Comparison of ENCODE assay signal across 8 cellular contexts in genomic region chr15:99450896-99451358, GRCh38.
DNase-seq lines count a peak whose midpoint lies in the region; TF ChIP-seq lines count a peak whose summit lies in the region.

No MANE protein-coding gene starts in this region.

- H3K4me1 ChIP-seq in BE2C: no peaks in the 10 kb centered on the region
- peaks cover 0 to 40% of the 10 kb centered on the region in 2 donors for H3K4me1 ChIP-seq in esophagus (ENCODE audit: control insufficient read depth in 2 of 2, insufficient read depth in 2 of 2, low read length in 1 of 2)

- H3K27me3 ChIP-seq in BE2C (no peaks in the 10 kb centered on the region), esophagus (ENCODE audit: control insufficient read depth in 1 of 2, insufficient read depth in 2 of 2, low read length in 2 of 2) (no peaks in the 10 kb centered on the region)

- H3K36me3 ChIP-seq in BE2C: no peaks in the 10 kb centered on the region
- no peaks in the 10 kb centered on the region for H3K36me3 ChIP-seq in esophagus (ENCODE audit: control insufficient read depth in 2 of 2, insufficient read depth in 2 of 2, low read length in 1 of 2)

- 29 to 31% methylated on average over 14 of the region's 14 CpGs for WGBS in esophagus, 2 donors

- DNase-seq in BE2C: peak; percentile 48
- DNase-seq in HT-29 (ENCODE audit: low spot score): peak; percentile 77
- DNase-seq in activated CD8-positive, alpha-beta memory T cell treated with anti-CD3 and anti-CD28 coated beads for 4 hours (ENCODE audit: low read depth in 2 of 2): peak; percentile 16 to 41
- DNase-seq in renal cortical epithelial cell (ENCODE audit: low read depth): peak; percentile 25
- no peak for DNase-seq in ACHN
- DNase-seq in NCI-H1092 (lab: John Stamatoyannopoulos, UW): no peak
- DNase-seq in AG08396 (ENCODE audit: low spot score): no peak

- TF ChIP-seq CTCF in BE2C (IDR thresholded peaks at IDR 0.05; ENCODE audit: low read depth, low read length): no peak

- no peak overlapping the region for H3K4me3 ChIP-seq in BE2C (ENCODE audit: low read depth, low read length)
- H3K4me3 ChIP-seq in esophagus (ENCODE audit: low read depth in 1 of 2, low read length in 2 of 2): no peak overlapping the region

- H3K9me3 ChIP-seq in BE2C: no peaks in the 10 kb centered on the region
- H3K9me3 ChIP-seq in esophagus (ENCODE audit: control insufficient read depth in 2 of 2, insufficient read depth in 1 of 2, low read depth in 1 of 2, low read length in 1 of 2): no peaks in the 10 kb centered on the region

- peak overlapping the region; percentile 44 to 79 for H3K27ac ChIP-seq in esophagus (ENCODE audit: low read depth in 2 of 2, low read length in 1 of 2)

- in situ Hi-C loops in ACHN (cut with HindIII; ENCODE audit: low pct_ligation_motif_present, low pct_unique_long_range_greater_than_20kb, low sequenced_read_pairs): no loop called here

Comparison
In these comparisons a context has a peak if more than half of its experiments do, and no peak if none do; other contexts are left out.
1. DNase-seq: peak in BE2C (single experiment), HT-29 (single experiment), activated CD8-positive, alpha-beta memory T cell treated with anti-CD3 and anti-CD28 coated beads for 4 hours (2 of 2) and renal cortical epithelial cell (single experiment); none in ACHN (single experiment), NCI-H1092 (single experiment) and AG08396 (single experiment).